11 cellular contexts compared by ENCODE assay signal in genomic region chr5:39176740-39177628, GRCh38. TPM values are rescaled to one million over a fixed set of nuclear protein-coding genes. Genes with fewer than 3 reads are reported as not detected.
DNase-seq lines count a peak whose midpoint lies in the region; ATAC-seq, FAIRE-seq and TF ChIP-seq lines count a peak whose summit lies in the region.
"Had no signal": no experiment of that assay in that cellular context is flagged by ENCODE, and none has a peak within 500 bp of the region (broad histone marks: within the 10 kb centered on the region; RNA-seq: fewer than 3 reads in every experiment).

No MANE protein-coding gene starts in this region.

- peaks cover 81% of the 10 kb centered on the region for H3K4me1 Mint-ChIP-seq in activated T-helper 2 cell treated with anti-CD3 and anti-CD28 coated beads, Interferon-gamma antibody, Interleukin-2, Interleukin-4, amounts not matched to agents 10 μg/mL and 5 μg/mL and 100 μg/mL, durations not matched to agents 14 hours and 24 hours and 36 hours (ENCODE audit: low read depth)

- TF ChIP-seq POLR2A in A549 (IDR thresholded peaks at IDR 0.05; ENCODE audit: low read length) (no peak), uterus (IDR thresholded peaks at IDR 0.05) (no peak)

- POLR2A ChIA-PET in A549 (lab: Yijun Ruan, JAX): no interaction called here

- TF ChIP-seq CTCF in A549 (IDR thresholded peaks at IDR 0.05) (no peak), foreskin keratinocyte (conservative IDR thresholded peaks at IDR 0.05) (no peak), uterus (IDR thresholded peaks at IDR 0.05) (no peak)

- peak overlapping the region; percentile 69 for H3K4me3 Mint-ChIP-seq in activated T-helper 2 cell treated with anti-CD3 and anti-CD28 coated beads, Interferon-gamma antibody, Interleukin-2, Interleukin-4, amounts not matched to agents 10 μg/mL and 5 μg/mL and 100 μg/mL, durations not matched to agents 14 hours and 24 hours and 36 hours (ENCODE audit: low read depth)

- intact Hi-C loops in activated T-helper 2 cell treated with anti-CD3 and anti-CD28 coated beads, Interferon-gamma antibody, Interleukin-2, Interleukin-4, amounts not matched to agents 10 μg/mL and 5 μg/mL and 100 μg/mL, durations not matched to agents 14 hours and 24 hours and 36 hours (cut with micrococcal nuclease): loop anchor here (1.0 to 10.0 kb wide), 6 partner anchors 11 to 1048 kb away; no protein-coding TSS in a partner anchor
- intact Hi-C loops in uterus (cut with DNase I; ENCODE audit: low total_unique reads): no loop called here

- peaks cover 15% of the 10 kb centered on the region for H3K9me3 Mint-ChIP-seq in activated T-helper 2 cell treated with anti-CD3 and anti-CD28 coated beads, Interferon-gamma antibody, Interleukin-2, Interleukin-4, amounts not matched to agents 10 μg/mL and 5 μg/mL and 100 μg/mL, durations not matched to agents 14 hours and 24 hours and 36 hours

- no peaks in the 10 kb centered on the region for H3K9me3 ChIP-seq in A549
- H3K9me3 ChIP-seq in uterus: no peaks in the 10 kb centered on the region

- H3K27ac ChIP-seq in A549: peak overlapping the region in 1 of 2 experiments; percentile 23; a peak in 2 of 6 replicates
- H3K27ac ChIP-seq in foreskin keratinocyte: no peak overlapping the region
- H3K27ac ChIP-seq in uterus: no peak overlapping the region

- no peak overlapping the region for H3K4me2 ChIP-seq in A549

- peak overlapping the region; percentile 84 for H3K27ac Mint-ChIP-seq in activated T-helper 2 cell treated with anti-CD3 and anti-CD28 coated beads, Interferon-gamma antibody, Interleukin-2, Interleukin-4, amounts not matched to agents 10 μg/mL and 5 μg/mL and 100 μg/mL, durations not matched to agents 14 hours and 24 hours and 36 hours

- peaks cover 38% of the 10 kb centered on the region for H3K36me3 Mint-ChIP-seq in activated T-helper 2 cell treated with anti-CD3 and anti-CD28 coated beads, Interferon-gamma antibody, Interleukin-2, Interleukin-4, amounts not matched to agents 10 μg/mL and 5 μg/mL and 100 μg/mL, durations not matched to agents 14 hours and 24 hours and 36 hours (ENCODE audit: low read depth)

- H3K27me3 ChIP-seq in H7 (ENCODE audit: control insufficient read depth, insufficient read depth, low read length) (no peaks in the 10 kb centered on the region), foreskin keratinocyte (no peaks in the 10 kb centered on the region), uterus (no peaks in the 10 kb centered on the region)

- H3K27me3 Mint-ChIP-seq in activated T-helper 2 cell treated with anti-CD3 and anti-CD28 coated beads, Interferon-gamma antibody, Interleukin-2, Interleukin-4, amounts not matched to agents 10 μg/mL and 5 μg/mL and 100 μg/mL, durations not matched to agents 14 hours and 24 hours and 36 hours (ENCODE audit: low read depth): no peaks in the 10 kb centered on the region

- in situ Hi-C loops in KBM-7 (cut with MboI; ENCODE audit: low pct_unique_long_range_greater_than_20kb, low sequenced_read_pairs): no loop called here

- H3K4me3 ChIP-seq in A549: no peak overlapping the region
- no peak overlapping the region for H3K4me3 ChIP-seq in H7 (ENCODE audit: insufficient read depth, low read depth, low read length)
- no peak overlapping the region for H3K4me3 ChIP-seq in uterus

- ATAC-seq in A549 (no peak), GM19351 (IDR thresholded peaks at IDR 0.05; ENCODE audit: unreplicated experiment) (peak; percentile 54), foreskin keratinocyte (no peak)

- H3K4me1 ChIP-seq in A549 (peaks cover 10% of the 10 kb centered on the region), foreskin keratinocyte (no peaks in the 10 kb centered on the region), uterus (no peaks in the 10 kb centered on the region)

- TF ChIP-seq RAD21 in A549 (conservative IDR thresholded peaks at IDR 0.05 in 1 of 2, IDR thresholded peaks at IDR 0.05 in 1 of 2): no peak

- DNase-seq in A549 (ENCODE audit: low read depth in 1 of 2, low spot score in 1 of 2) (no peak), KBM-7 (peak; percentile 90), germinal center (ENCODE audit: low spot score) (no peak), H7 (no peak), foreskin keratinocyte (no peak), uterus (no peak)
- DNase-seq in activated T-helper 2 cell treated with anti-CD3 and anti-CD28 coated beads, Interferon-gamma antibody, Interleukin-2, Interleukin-4, amounts not matched to agents 10 μg/mL and 5 μg/mL and 100 μg/mL, durations not matched to agents 14 hours and 24 hours and 36 hours (ENCODE audit: low spot score): peak; percentile 66
- DNase-seq: Calu3, HCEC 1CT, NCI-H524 had no signal

- 93% methylated on average over 3 of the region's 3 CpGs for WGBS in A549 (ENCODE audit: missing lambda C conversion rate)

- CTCF ChIA-PET in A549 (lab: Yijun Ruan, JAX): interaction anchor here (1.1 kb wide), 1 partner anchor 19 kb away, joined by 3 read pairs; no protein-coding TSS in a partner anchor

- H3K36me3 ChIP-seq in H7 (replicated peaks; ENCODE audit: control insufficient read depth, insufficient read depth, low read length) (no peaks in the 10 kb centered on the region), uterus (no peaks in the 10 kb centered on the region)

- TF ChIP-seq EP300 in A549 (IDR thresholded peaks at IDR 0.05): no peak

- peak; percentile 23 for FAIRE-seq in A549 (lab: Jason Lieb, UNC)

TF ChIP-seq in A549, 52 proteins besides CTCF, POLR2A, EP300 and RAD21:
- TF ChIP-seq ELK1 (IDR thresholded peaks at IDR 0.05; ENCODE audit: low read depth, low read length): no peak
TF ChIP-seq in A549: peak in this region for 0.

RNA-seq across cellular contexts. Expression of gene FYB1, which starts 42.4 kb away (rescaled TPM):
- 20.2 and 34.6 TPM in 2 replicates for polyA plus RNA-seq in A549 (2011; rRNA removed)
- 2.6 and 2.8 TPM in 2 replicates for polyA plus RNA-seq in A549 (2012; cell fraction: cytosol; rRNA removed)
- polyA plus RNA-seq in A549 (2012; cell fraction: nucleus; rRNA removed): 1.7 and 3.2 TPM in 2 replicates
- polyA plus RNA-seq in A549 (2017; fragmentation: RNase III; extraction: RNeasy Plus Mini Kit Qiagen cat#74134 plus additional on column Dnase treatment): 5.9 to 8.0 TPM (median 7.4 TPM) in 3 replicates
- polyA minus RNA-seq in A549 (2011; rRNA and poly(A)+ RNA removed): 4.9 and 6.4 TPM in 2 replicates
- total RNA-seq in activated T-helper 2 cell treated with anti-CD3 and anti-CD28 coated beads, Interferon-gamma antibody, Interleukin-2, Interleukin-4, amounts not matched to agents 10 μg/mL and 5 μg/mL and 100 μg/mL, durations not matched to agents 14 hours and 24 hours and 36 hours: 66.4 and 70.7 TPM in 2 replicates
- not detected in 2 replicates for total RNA-seq in H7 (2014; rRNA removed; shearing (Covaris generic))
- not detected in 2 replicates for total RNA-seq in foreskin keratinocyte
- not detected in 2 replicates for polyA plus RNA-seq in foreskin keratinocyte
- 10 to 100 TPM in 1 of 4 donors, 1 to 10 TPM in 3; 1.8 to 16.5 (median 4.8) TPM for total RNA-seq in uterus

Comparison
In these comparisons a context has a peak if more than half of its experiments do, and no peak if none do; other contexts are left out.
1. DNase-seq: peak in KBM-7 (single experiment) and activated T-helper 2 cell treated with anti-CD3 and anti-CD28 coated beads, Interferon-gamma antibody, Interleukin-2, Interleukin-4, amounts not matched to agents 10 μg/mL and 5 μg/mL and 100 μg/mL, durations not matched to agents 14 hours and 24 hours and 36 hours (single experiment); none in A549 (0 of 2), germinal center (single experiment), H7 (single experiment), foreskin keratinocyte (0 of 2) and uterus (0 of 2).